Comparison of ENCODE assay signal across 8 cellular contexts in the genomic region with DNA sequence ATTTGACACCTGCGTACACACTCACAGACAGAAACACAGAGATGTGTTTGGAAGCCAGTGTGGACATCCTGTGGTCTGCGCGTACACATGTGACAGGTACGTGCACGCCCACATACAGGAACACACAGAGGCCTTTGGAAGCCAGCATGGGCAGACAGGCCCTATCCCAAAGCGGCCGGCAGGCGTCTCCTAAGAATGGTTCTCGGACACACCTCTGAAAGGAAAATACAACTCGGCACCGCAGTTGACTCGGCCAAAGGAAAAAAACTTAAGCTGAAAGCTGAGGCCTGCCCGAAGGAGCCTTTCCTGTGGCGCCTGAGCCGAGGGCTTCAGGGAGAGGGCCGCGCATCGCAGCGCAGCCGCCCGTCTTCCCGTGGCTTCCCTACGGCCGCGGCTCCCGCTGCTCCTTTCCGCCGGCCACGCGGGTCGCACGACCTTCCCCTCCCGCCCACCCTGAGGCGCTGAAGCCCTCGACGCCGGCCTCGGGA. TPM values are rescaled to one million over a fixed set of nuclear protein-coding genes. Genes with fewer than 3 reads are reported as not detected.
DNase-seq lines count a peak whose midpoint lies in the region; ATAC-seq and TF ChIP-seq lines count a peak whose summit lies in the region.

No MANE protein-coding gene starts in this region.

- peak overlapping the region in 1 of 2 experiments; percentile 69; a peak in 2 of 4 replicates for H4K8ac ChIP-seq in IMR-90 (ENCODE audit: low read depth in 2 of 2, low read length in 2 of 2)

- H3K79me2 ChIP-seq in SK-N-SH (ENCODE audit: insufficient read depth): peaks cover 84% of the 10 kb centered on the region

- no peak overlapping the region for H2BK15ac ChIP-seq in IMR-90 (ENCODE audit: low read depth, low read length)

- peaks cover 3% of the 10 kb centered on the region for H3F3A ChIP-seq in SK-N-SH (replicated peaks; ENCODE audit: insufficient read depth)

- peak overlapping the region; percentile 59 for H3K4me3 ChIP-seq in IMR-90 (ENCODE audit: insufficient read depth, low read depth, low read length)
- H3K4me3 ChIP-seq in SK-N-SH (ENCODE audit: low read depth in 2 of 2, low read length in 1 of 2): peak overlapping the region; percentile 57 to 97
- peak overlapping the region; percentile 90 for H3K4me3 ChIP-seq in adipocyte (ENCODE audit: low read length)
- peak overlapping the region; percentile 78 to 93 for H3K4me3 ChIP-seq in right atrium auricular region
- H3K4me3 ChIP-seq in rectal smooth muscle tissue (ENCODE audit: low read length): peak overlapping the region; percentile 89

- CTCF ChIA-PET in IMR-90 (lab: Yijun Ruan, JAX): interaction anchor here (0.6 to 0.7 kb wide), 2 partner anchors 409 to 1548 kb away, joined by 3 to 4 read pairs; no protein-coding TSS in a partner anchor
- CTCF ChIA-PET in SK-N-SH (lab: Yijun Ruan, JAX): interaction anchor here (0.6 to 3.4 kb wide), 13 partner anchors 8 to 292 kb away, joined by 3 to 27 read pairs (median 5); partner anchors contain the start of gene RNASET2

- H3K27ac ChIP-seq in IMR-90 (ENCODE audit: insufficient read depth, low read length) (peak overlapping the region; percentile 36), SK-N-SH (ENCODE audit: low read depth in 2 of 2, low read length in 1 of 2) (no peak overlapping the region; a peak in 2 of 4 replicates), right atrium auricular region (peak overlapping the region in 1 of 2 donors; percentile 77), rectal smooth muscle tissue (ENCODE audit: low read depth, low read length) (no peak overlapping the region)

- peak overlapping the region; percentile 94 for H2AFZ ChIP-seq in IMR-90 (replicated peaks; ENCODE audit: low read length, poor library complexity)
- 0 out of 2 replicates have a peak overlapping the region, but pooled peaks have one; percentile 67 for H2AFZ ChIP-seq in SK-N-SH (ENCODE audit: low read depth)

- BruUV-seq in IMR-90 (replicated peaks; lab: Mats Ljungman, UMichigan): no TSS peak

- ATAC-seq in GM19467 (IDR thresholded peaks at IDR 0.05; ENCODE audit: unreplicated experiment): peak; percentile 21
- peak; percentile 9 for ATAC-seq in IMR-90 (ENCODE audit: low read depth)
- ATAC-seq in HG02678 (IDR thresholded peaks at IDR 0.05; ENCODE audit: unreplicated experiment): no peak

- peak; percentile 35 for DNase-seq in COLO829 (ENCODE audit: low spot score)
- DNase-seq in IMR-90: peak; percentile 69
- DNase-seq in SK-N-SH: peak; percentile 65
- peak; percentile 77 for DNase-seq in adipocyte (ENCODE audit: low read depth)
- DNase-seq in right atrium auricular region (ENCODE audit: low spot score): no peak

- H3K9me3 ChIP-seq in IMR-90 (ENCODE audit: control insufficient read depth, insufficient read depth, low read length) (no peaks in the 10 kb centered on the region), SK-N-SH (no peaks in the 10 kb centered on the region), adipocyte (ENCODE audit: control insufficient read depth, low read length) (no peaks in the 10 kb centered on the region), right atrium auricular region (no peaks in the 10 kb centered on the region)

- H3K23ac ChIP-seq in IMR-90 (ENCODE audit: low read depth, low read length): peak overlapping the region; percentile 84

- no peak overlapping the region for H2AK5ac ChIP-seq in IMR-90 (ENCODE audit: low read depth, low read length)

- H3K4me2 ChIP-seq in IMR-90 (ENCODE audit: low read depth, low read length): peak overlapping the region; percentile 86
- peak overlapping the region; percentile 98 for H3K4me2 ChIP-seq in SK-N-SH

- H3K27me3 ChIP-seq in IMR-90 (ENCODE audit: control insufficient read depth, insufficient read depth, low read length) (no peaks in the 10 kb centered on the region), SK-N-SH (ENCODE audit: insufficient read depth) (no peaks in the 10 kb centered on the region), adipocyte (replicated peaks; ENCODE audit: control insufficient read depth, insufficient read depth, low read length) (no peaks in the 10 kb centered on the region), right atrium auricular region (no peaks in the 10 kb centered on the region), rectal smooth muscle tissue (ENCODE audit: control insufficient read depth, insufficient read depth, low read length) (no peaks in the 10 kb centered on the region)

- peaks cover 26 to 37% of the 10 kb centered on the region in 2 experiments for H3K79me1 ChIP-seq in IMR-90 (ENCODE audit: low read depth in 1 of 2, low read length in 2 of 2)

- TF ChIP-seq EP300 in SK-N-SH (IDR thresholded peaks at IDR 0.05; ENCODE audit: borderline replicate concordance in 1 of 2, low read depth in 1 of 2, low read length in 1 of 2): no peak

- no peak overlapping the region for H3K56ac ChIP-seq in IMR-90 (ENCODE audit: extremely low read depth, insufficient read depth, low read length)

- H3K9ac ChIP-seq in IMR-90 (ENCODE audit: low read depth, low read length) (peak overlapping the region; percentile 13), SK-N-SH (no peak overlapping the region; the same call in 1 of the 2 replicates), adipocyte (ENCODE audit: low read length) (peak overlapping the region; percentile 47), rectal smooth muscle tissue (ENCODE audit: low read length) (no peak overlapping the region)

- H3K9me2 ChIP-seq in SK-N-SH: no peaks in the 10 kb centered on the region

- no peak overlapping the region for H2BK120ac ChIP-seq in IMR-90 (ENCODE audit: low read depth, low read length)

- 10% methylated on average over 10 of the region's 38 CpGs; no CpG with 5 or more reads in 1 of the 2 experiments for WGBS in IMR-90 (ENCODE audit: extremely low coverage in 2 of 2, insufficient read length in 1 of 2), 2 experiments
- 5% methylated on average over 22 of the region's 38 CpGs for WGBS in SK-N-SH (ENCODE audit: low lambda C conversion rate)

- H3K4me1 ChIP-seq in IMR-90 (ENCODE audit: control insufficient read depth, insufficient read depth, low read length): peaks cover 9% of the 10 kb centered on the region
- peaks cover 15 to 24% of the 10 kb centered on the region in 2 experiments; a peak in 3 of 4 replicates for H3K4me1 ChIP-seq in SK-N-SH (ENCODE audit: control insufficient read depth in 1 of 2, insufficient read depth in 2 of 2, low read depth in 1 of 2, low read length in 1 of 2)
- H3K4me1 ChIP-seq in adipocyte (ENCODE audit: control insufficient read depth, insufficient read depth, low read length): peaks cover 10% of the 10 kb centered on the region
- peaks cover 0 to 25% of the 10 kb centered on the region in 2 donors for H3K4me1 ChIP-seq in right atrium auricular region
- peaks cover 2% of the 10 kb centered on the region for H3K4me1 ChIP-seq in rectal smooth muscle tissue (ENCODE audit: control insufficient read depth, insufficient read depth, low read length)

- H3K18ac ChIP-seq in IMR-90 (ENCODE audit: low read depth, low read length): no peak overlapping the region

- H3K14ac ChIP-seq in IMR-90 (replicated peaks; ENCODE audit: low read depth, low read length): peak overlapping the region; percentile 16; the same call in 1 of the 2 replicates

- TF ChIP-seq CTCF in IMR-90 (conservative IDR thresholded peaks at IDR 0.05; ENCODE audit: low read depth, low read length) (peak; percentile 51), SK-N-SH (IDR thresholded peaks at IDR 0.05) (peak; percentile 54), right atrium auricular region (IDR thresholded peaks at IDR 0.05) (peak in 1 of 2 donors; percentile 34)

- H3K36me3 ChIP-seq in IMR-90 (ENCODE audit: control insufficient read depth, insufficient read depth, low read length) (no peaks in the 10 kb centered on the region; the same call in 1 of the 2 replicates), SK-N-SH (replicated peaks in 1 of 2; ENCODE audit: control insufficient read depth in 1 of 2, insufficient read depth in 2 of 2, low read length in 1 of 2) (peaks cover 9 to 15% of the 10 kb centered on the region in 2 experiments), adipocyte (ENCODE audit: control insufficient read depth, insufficient read depth, low read length, severe bottlenecking) (no peaks in the 10 kb centered on the region), right atrium auricular region (no peaks in the 10 kb centered on the region), rectal smooth muscle tissue (ENCODE audit: control insufficient read depth, insufficient read depth, low read length) (no peaks in the 10 kb centered on the region)

- H3K4ac ChIP-seq in IMR-90 (ENCODE audit: low read depth, low read length): 0 out of 2 replicates have a peak overlapping the region, but pooled peaks have one; percentile 39

- 0 out of 2 replicates have a peak overlapping the region, but pooled peaks have one; percentile 9 for H4K5ac ChIP-seq in IMR-90 (ENCODE audit: low read depth, low read length)

- intact Hi-C loops in IMR-90 (cut with micrococcal nuclease): loop anchor here (1.0 to 10.0 kb wide), 3 partner anchors 39 to 543 kb away; partner anchors contain the start of gene RPS6KA2

- peak overlapping the region; percentile 79 for H2AK9ac ChIP-seq in IMR-90 (replicated peaks; ENCODE audit: low read depth, low read length, poor library complexity)

- H3K9me1 ChIP-seq in IMR-90 (ENCODE audit: insufficient read depth, low read length): peaks cover 3% of the 10 kb centered on the region; the same call in 1 of the 2 replicates

- dilution Hi-C loops in IMR-90 (cut with HindIII; ENCODE audit: low sequenced_read_pairs, unreplicated experiment): no loop called here

- H4K20me1 ChIP-seq in IMR-90 (ENCODE audit: insufficient read depth, low read length): peaks cover 8% of the 10 kb centered on the region; the same call in 1 of the 2 replicates
- H4K20me1 ChIP-seq in SK-N-SH (ENCODE audit: insufficient read depth): peaks cover 5% of the 10 kb centered on the region

- TF ChIP-seq RAD21 in IMR-90 (IDR thresholded peaks at IDR 0.05; ENCODE audit: low read length): no peak; the same call in 1 of the 2 replicates
- peak; percentile 64 for TF ChIP-seq RAD21 in SK-N-SH (IDR thresholded peaks at IDR 0.05; ENCODE audit: low read length)

- no peak for TF ChIP-seq POLR2A in IMR-90 (IDR thresholded peaks at IDR 0.05; ENCODE audit: low read depth, low read length)

- H4K91ac ChIP-seq in IMR-90 (ENCODE audit: insufficient read depth, low read depth, low read length): no peak overlapping the region

- H2BK20ac ChIP-seq in IMR-90 (ENCODE audit: low read depth, low read length): no peak overlapping the region

- in situ Hi-C loops in IMR-90 (cut with MboI; ENCODE audit: low sequenced_read_pairs): loop anchor here (25.0 kb wide), 1 partner anchor 361 kb away; the partner anchor contains the start of gene RPS6KA2

- POLR2A ChIA-PET in IMR-90 (lab: Charles Lee; ENCODE audit: unreplicated experiment) (no interaction called here), SK-N-SH (lab: Yijun Ruan, JAX) (interaction anchor here (1.5 kb wide), 1 partner anchor 41 kb away, joined by 5 read pairs; the partner anchor contains the start of gene RNASET2)

- no peak overlapping the region for H2BK5ac ChIP-seq in IMR-90 (ENCODE audit: low read depth, low read length, poor library complexity, severe bottlenecking)

RNA-seq across cellular contexts. Expression of gene CEP43, which starts 1.4 kb away (rescaled TPM):
- total RNA-seq in IMR-90 (2012; rRNA removed): 8.6 and 19.4 TPM in 2 replicates
- 8.5 and 10.7 TPM in 2 replicates for polyA plus RNA-seq in IMR-90 (2012; rRNA removed)
- 1.1 and 2.3 TPM in 2 replicates for polyA plus RNA-seq in IMR-90 (2012; cell fraction: cytosol; rRNA removed)
- polyA plus RNA-seq in IMR-90 (2012; cell fraction: nucleus; rRNA removed; ENCODE audit: low replicate concordance): 3.3 and 16.3 TPM in 2 replicates
- polyA plus RNA-seq in SK-N-SH (2012; rRNA removed): 7.5 and 9.7 TPM in 2 replicates
- 8.4 and 11.3 TPM in 2 replicates for polyA plus RNA-seq in SK-N-SH (2012; cell fraction: cytosol; rRNA removed)
- polyA plus RNA-seq in SK-N-SH (2012; cell fraction: nucleus; rRNA removed): 17.1 and 27.9 TPM in 2 replicates
- 1 to 10 TPM; 6.7 to 8.8 TPM for total RNA-seq in right atrium auricular region

RNA-seq across cellular contexts. Expression of gene RNASET2, which starts 41.5 kb away (rescaled TPM):
- total RNA-seq in IMR-90 (2012; rRNA removed): 13.6 and 14.2 TPM in 2 replicates
- 23.6 and 24.9 TPM in 2 replicates for polyA plus RNA-seq in IMR-90 (2012; rRNA removed)
- polyA plus RNA-seq in IMR-90 (2012; cell fraction: cytosol; rRNA removed): 40.7 and 68.7 TPM in 2 replicates
- polyA plus RNA-seq in IMR-90 (2012; cell fraction: nucleus; rRNA removed; ENCODE audit: low replicate concordance): 19.1 and 27.8 TPM in 2 replicates
- polyA plus RNA-seq in SK-N-SH (2012; rRNA removed): 58.4 and 59.2 TPM in 2 replicates
- 54.7 and 56.7 TPM in 2 replicates for polyA plus RNA-seq in SK-N-SH (2012; cell fraction: cytosol; rRNA removed)
- 43.6 and 50.8 TPM in 2 replicates for polyA plus RNA-seq in SK-N-SH (2012; cell fraction: nucleus; rRNA removed)
- 10 to 100 TPM; 24.2 to 33.1 TPM for total RNA-seq in right atrium auricular region

Comparison
In these comparisons a context has a peak if more than half of its experiments do, and no peak if none do; other contexts are left out.
1. H3K9ac ChIP-seq: peak in IMR-90 (single experiment) and adipocyte (single experiment); none in SK-N-SH (single experiment) and rectal smooth muscle tissue (single experiment).
2. Peak in every context shown above with its lines, with median percentiles within 50 percentile points of each other: H3K4me3 ChIP-seq.